1 cellular context compared by ENCODE assay signal in the genomic region with DNA sequence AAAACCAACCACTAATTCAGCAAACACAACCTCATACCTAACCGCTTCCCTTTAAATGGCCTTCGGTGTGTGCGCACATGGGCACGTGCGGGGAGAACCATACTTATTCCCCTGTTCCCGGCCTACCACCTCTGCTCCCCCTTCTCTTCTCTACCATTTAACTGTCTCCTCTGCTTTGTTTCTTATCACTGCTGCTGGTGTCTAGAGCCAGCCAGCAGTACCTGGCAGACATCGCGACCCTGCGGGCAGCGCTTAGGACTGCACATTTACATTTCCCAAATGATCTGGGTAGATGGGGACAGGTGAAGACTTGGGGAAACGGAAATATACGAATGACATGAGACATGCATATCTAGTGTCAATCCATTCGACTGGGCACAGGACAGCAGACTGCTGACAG.
TF ChIP-seq lines count a peak whose summit lies in the region.

No MANE protein-coding gene starts in this region.

TF ChIP-seq in WTC11, 78 proteins besides CTCF, POLR2A, EP300 and RAD21 (continued from another document):
- no peak for TF ChIP-seq NFYB (CRISPR knock-in tag; conservative IDR thresholded peaks at IDR 0.05; ENCODE audit: low read depth)
- TF ChIP-seq, protein P1, sequence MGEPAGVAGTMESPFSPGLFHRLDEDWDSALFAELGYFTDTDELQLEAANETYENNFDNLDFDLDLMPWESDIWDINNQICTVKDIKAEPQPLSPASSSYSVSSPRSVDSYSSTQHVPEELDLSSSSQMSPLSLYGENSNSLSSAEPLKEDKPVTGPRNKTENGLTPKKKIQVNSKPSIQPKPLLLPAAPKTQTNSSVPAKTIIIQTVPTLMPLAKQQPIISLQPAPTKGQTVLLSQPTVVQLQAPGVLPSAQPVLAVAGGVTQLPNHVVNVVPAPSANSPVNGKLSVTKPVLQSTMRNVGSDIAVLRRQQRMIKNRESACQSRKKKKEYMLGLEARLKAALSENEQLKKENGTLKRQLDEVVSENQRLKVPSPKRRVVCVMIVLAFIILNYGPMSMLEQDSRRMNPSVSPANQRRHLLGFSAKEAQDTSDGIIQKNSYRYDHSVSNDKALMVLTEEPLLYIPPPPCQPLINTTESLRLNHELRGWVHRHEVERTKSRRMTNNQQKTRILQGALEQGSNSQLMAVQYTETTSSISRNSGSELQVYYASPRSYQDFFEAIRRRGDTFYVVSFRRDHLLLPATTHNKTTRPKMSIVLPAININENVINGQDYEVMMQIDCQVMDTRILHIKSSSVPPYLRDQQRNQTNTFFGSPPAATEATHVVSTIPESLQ (CRISPR knock-in tag; IDR thresholded peaks at IDR 0.05) = no peak
- no peak for TF ChIP-seq RORB (CRISPR knock-in tag; IDR thresholded peaks at IDR 0.05)
- TF ChIP-seq RELA (CRISPR knock-in tag; IDR thresholded peaks at IDR 0.05; ENCODE audit: borderline replicate concordance) = no peak
- TF ChIP-seq, protein P2, sequence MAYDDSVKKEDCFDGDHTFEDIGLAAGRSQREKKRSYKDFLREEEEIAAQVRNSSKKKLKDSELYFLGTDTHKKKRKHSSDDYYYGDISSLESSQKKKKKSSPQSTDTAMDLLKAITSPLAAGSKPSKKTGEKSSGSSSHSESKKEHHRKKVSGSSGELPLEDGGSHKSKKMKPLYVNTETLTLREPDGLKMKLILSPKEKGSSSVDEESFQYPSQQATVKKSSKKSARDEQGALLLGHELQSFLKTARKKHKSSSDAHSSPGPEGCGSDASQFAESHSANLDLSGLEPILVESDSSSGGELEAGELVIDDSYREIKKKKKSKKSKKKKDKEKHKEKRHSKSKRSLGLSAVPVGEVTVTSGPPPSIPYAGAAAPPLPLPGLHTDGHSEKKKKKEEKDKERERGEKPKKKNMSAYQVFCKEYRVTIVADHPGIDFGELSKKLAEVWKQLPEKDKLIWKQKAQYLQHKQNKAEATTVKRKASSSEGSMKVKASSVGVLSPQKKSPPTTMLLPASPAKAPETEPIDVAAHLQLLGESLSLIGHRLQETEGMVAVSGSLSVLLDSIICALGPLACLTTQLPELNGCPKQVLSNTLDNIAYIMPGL (CRISPR knock-in tag; IDR thresholded peaks at IDR 0.05) = no peak
- TF ChIP-seq, protein P3, sequence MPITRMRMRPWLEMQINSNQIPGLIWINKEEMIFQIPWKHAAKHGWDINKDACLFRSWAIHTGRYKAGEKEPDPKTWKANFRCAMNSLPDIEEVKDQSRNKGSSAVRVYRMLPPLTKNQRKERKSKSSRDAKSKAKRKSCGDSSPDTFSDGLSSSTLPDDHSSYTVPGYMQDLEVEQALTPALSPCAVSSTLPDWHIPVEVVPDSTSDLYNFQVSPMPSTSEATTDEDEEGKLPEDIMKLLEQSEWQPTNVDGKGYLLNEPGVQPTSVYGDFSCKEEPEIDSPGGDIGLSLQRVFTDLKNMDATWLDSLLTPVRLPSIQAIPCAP (CRISPR knock-in tag; IDR thresholded peaks at IDR 0.05) = no peak
